ENCODE assay signal across 17 cellular contexts in the genomic region with DNA sequence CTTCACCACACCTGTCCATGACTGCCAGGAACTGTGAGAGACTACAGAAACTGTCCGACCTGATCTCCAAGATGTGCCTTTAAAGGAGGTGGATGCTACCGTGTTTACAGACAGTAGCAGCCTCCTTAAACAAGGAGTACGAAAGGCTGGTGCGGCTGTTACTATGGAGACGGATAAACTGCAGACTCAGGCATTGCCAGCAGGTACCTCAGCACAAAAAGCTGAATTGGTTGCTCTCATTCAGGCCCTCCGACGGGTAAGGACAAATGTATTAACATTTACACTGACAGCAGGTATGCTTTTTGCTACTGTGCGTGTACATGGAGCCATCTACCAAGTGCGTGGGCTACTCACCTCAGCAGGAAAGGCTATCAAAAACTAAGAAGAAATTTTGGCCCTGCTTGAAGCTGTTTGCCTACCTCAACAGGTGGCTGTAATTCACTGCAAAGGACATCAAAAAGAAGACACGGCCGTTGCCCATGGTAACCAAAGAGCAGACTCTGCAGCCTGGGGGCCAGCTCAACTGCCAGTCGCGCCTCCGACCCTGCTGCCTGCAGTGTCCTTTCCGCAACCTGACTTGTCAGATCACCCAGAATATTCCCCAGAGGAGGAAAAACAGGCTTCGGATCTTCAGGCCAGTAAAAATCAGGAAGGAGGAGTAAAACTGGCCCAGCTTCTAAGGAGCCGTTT. TPM values are rescaled to one million over a fixed set of nuclear protein-coding genes. Genes with fewer than 3 reads are reported as not detected.
DNase-seq lines count a peak whose midpoint lies in the region; ATAC-seq, FAIRE-seq and TF ChIP-seq lines count a peak whose summit lies in the region.
"Had no signal": no experiment of that assay in that cellular context is flagged by ENCODE, and none has a peak within 500 bp of the region (broad histone marks: within the 10 kb centered on the region; RNA-seq: fewer than 3 reads in every experiment).

No MANE protein-coding gene starts in this region.

- no peak for TF ChIP-seq EP300 in HepG2 (IDR thresholded peaks at IDR 0.05; ENCODE audit: low read depth in 2 of 2, low read length in 2 of 2)
- TF ChIP-seq EP300 in HepG2 (CRISPR knock-in tag; IDR thresholded peaks at IDR 0.05; ENCODE audit: borderline replicate concordance) = no peak

- H3K27me3 ChIP-seq in HepG2 (ENCODE audit: control insufficient read depth in 1 of 2, insufficient read depth in 2 of 2, low read length in 2 of 2) (no peaks in the 10 kb centered on the region; a peak in 1 of 5 replicates), right lobe of liver (no peaks in the 10 kb centered on the region), hepatocyte (no peaks in the 10 kb centered on the region)

- peak; percentile 36 for FAIRE-seq in HepG2 (lab: Jason Lieb, UNC)
- FAIRE-seq: small intestine, urothelium cell line had no signal

- WGBS in HepG2 (ENCODE audit: low lambda C conversion rate) = 85% methylated on average over 17 of the region's 17 CpGs
- WGBS in right lobe of liver (ENCODE audit: insufficient coverage, low coverage, low lambda C conversion rate, missing lambda C conversion rate) = 77% methylated on average over 6 of the region's 17 CpGs
- WGBS in hepatocyte (ENCODE audit: low lambda C conversion rate, missing lambda C conversion rate) = 46% methylated on average over 17 of the region's 17 CpGs

- H3K9me3 ChIP-seq in HepG2 (ENCODE audit: low read length) (no peaks in the 10 kb centered on the region), right lobe of liver (no peaks in the 10 kb centered on the region), hepatocyte (ENCODE audit: low read depth) (no peaks in the 10 kb centered on the region)

- ATAC-seq in HepG2 (no peak; the same call in 2 of the 3 replicates), right lobe of liver (no peak), HG03460 (IDR thresholded peaks at IDR 0.05; ENCODE audit: unreplicated experiment) (no peak)
- ATAC-seq: effector memory CD8-positive, alpha-beta T cell; HCT116; stimulated activated naive CD8-positive, alpha-beta T cell treated with anti-CD3 and anti-CD28 coated beads, Interleukin-15, Interleukin-2, amounts not matched to agents 100 U/mL and 50 U/mL, for 24 hours had no signal

- no peak for TF ChIP-seq RAD21 in HepG2 (CRISPR knock-in tag; IDR thresholded peaks at IDR 0.05)

- no TSS peak for BruUV-seq in HepG2 (replicated peaks; lab: Mats Ljungman, UMichigan)

- TF ChIP-seq POLR2A in HepG2 (IDR thresholded peaks at IDR 0.05; ENCODE audit: insufficient read depth in 1 of 2, low read depth in 2 of 2, low read length in 2 of 2) (no peak), right lobe of liver (IDR thresholded peaks at IDR 0.05) (no peak)

- H3K36me3 ChIP-seq in HepG2 (replicated peaks in 1 of 2; ENCODE audit: control insufficient read depth in 1 of 2, insufficient read depth in 2 of 2, low read length in 2 of 2) (no peaks in the 10 kb centered on the region), right lobe of liver (no peaks in the 10 kb centered on the region), hepatocyte (replicated peaks; ENCODE audit: insufficient read depth, low read depth) (no peaks in the 10 kb centered on the region)

- peak overlapping the region; percentile 60 for H3K27ac ChIP-seq in HepG2 (ENCODE audit: extremely low read length, insufficient read depth, low read length)
- H3K27ac ChIP-seq in right lobe of liver = no peak overlapping the region
- H3K27ac ChIP-seq in hepatocyte = peak overlapping the region; percentile 66
- H3K27ac ChIP-seq: HL-60 had no signal

- H3K4me1 ChIP-seq in HepG2 (ENCODE audit: insufficient read depth, low read length) (peaks cover 87% of the 10 kb centered on the region), right lobe of liver (peaks cover 0 to 5% (median 0%) of the 10 kb centered on the region in 4 donors), hepatocyte (ENCODE audit: insufficient read depth) (peaks cover 40% of the 10 kb centered on the region)

- no peaks in the 10 kb centered on the region for H3K9me2 ChIP-seq in hepatocyte (replicated peaks; ENCODE audit: insufficient read depth)

- POLR2A ChIA-PET in HepG2 (lab: Yijun Ruan, JAX) = interaction anchor here (0.6 kb wide), 1 partner anchor 200 kb away, joined by 4 read pairs; no protein-coding TSS in a partner anchor

- no peaks in the 10 kb centered on the region for H4K20me1 ChIP-seq in HepG2 (ENCODE audit: insufficient read depth, low read length)
- no peaks in the 10 kb centered on the region for H4K20me1 ChIP-seq in hepatocyte (ENCODE audit: insufficient read depth, poor library complexity, severe bottlenecking)

- H3K4me3 ChIP-seq in HepG2 (replicated peaks in 1 of 3; ENCODE audit: insufficient read depth in 1 of 3, low read depth in 2 of 3, low read length in 3 of 3) (no peak overlapping the region), right lobe of liver (no peak overlapping the region), hepatocyte (no peak overlapping the region)

- intact Hi-C loops in HepG2 (cut with micrococcal nuclease; ENCODE audit: unreplicated experiment) (loop anchor here (2.0 kb wide), 1 partner anchor 31 kb away; a partner anchor contains a TSS), right lobe of liver (cut with DNase I) (no loop called here)

- no peak overlapping the region for H3K9ac ChIP-seq in HepG2 (ENCODE audit: insufficient read depth, low read depth, low read length)

- CTCF ChIA-PET in HepG2 (lab: Yijun Ruan, JAX; ENCODE audit: low intra/inter-chr PET ratio, low total read pairs) = no interaction called here

- H2AFZ ChIP-seq in HepG2 (ENCODE audit: low read length) = no peak overlapping the region
- no peak overlapping the region for H2AFZ ChIP-seq in hepatocyte

- DNase-seq in HepG2 (ENCODE audit: low spot score) (no peak), right lobe of liver (no peak), NCI-H345 (lab: John Stamatoyannopoulos, UW) (peak; percentile 85), hepatocyte (ENCODE audit: low spot score) (no peak), kidney glomerular epithelial cell (lab: John Stamatoyannopoulos, UW) (no peak)
- no peak for DNase-seq in stimulated activated CD4-positive, alpha-beta T cell treated with anti-CD3 and anti-CD28 coated beads, Interleukin-12 subunit alpha, Interleukin-12 subunit beta, amount 100 ng/mL, for 4 hours
- no peak for DNase-seq in stimulated activated CD4-positive, alpha-beta T cell treated with anti-CD3 and anti-CD28 coated beads, Interleukin-4, amount 100 ng/mL, for 1 hour
- DNase-seq: activated CD4-positive, alpha-beta T cell treated with anti-CD3 and anti-CD28 coated beads for 4 hours; activated T-cell treated with anti-CD3 and anti-CD28 coated beads for 4 hours; effector memory CD8-positive, alpha-beta T cell; Karpas-422; small intestine; stimulated activated naive CD8-positive, alpha-beta T cell treated with anti-CD3 and anti-CD28 coated beads, Interleukin-15, Interleukin-2, amounts not matched to agents 100 U/mL and 50 U/mL, for 24 hours had no signal

- TF ChIP-seq CTCF in HepG2 (CRISPR knock-in tag; IDR thresholded peaks at IDR 0.05) = no peak
- no peak for TF ChIP-seq CTCF in right lobe of liver (IDR thresholded peaks at IDR 0.05)
- TF ChIP-seq CTCF in hepatocyte (IDR thresholded peaks at IDR 0.05; ENCODE audit: poor library complexity) = no peak

- in situ Hi-C loops in HepG2 (cut with HindIII; ENCODE audit: extremely low pct_ligation_motif_present, low pct_unique_long_range_greater_than_20kb) = no loop called here

- H3K4me2 ChIP-seq in HepG2 (ENCODE audit: low read depth, low read length) = peak overlapping the region; percentile 69
- no peak overlapping the region for H3K4me2 ChIP-seq in hepatocyte

- H3K79me2 ChIP-seq in HepG2 (ENCODE audit: insufficient read depth, low read length) (no peaks in the 10 kb centered on the region), hepatocyte (peaks cover 2% of the 10 kb centered on the region)

RNA-seq across cellular contexts. Expression of a gene that starts 30.9 kb away (rescaled TPM):
- total RNA-seq in HepG2 (2016; rRNA removed; fragmentation: Illumina TruSeq; extraction: Trizol) (21.3 and 28.3 TPM in 2 replicates), right lobe of liver (1 to 10 TPM in 2 of 6 experiments, under 1 TPM in 3, not detected in 1; 0.15 to 1.5 (median 0.75) TPM), hepatocyte (5.5 and 7.5 TPM in 2 replicates)
- total RNA-seq in HepG2 (2016; cell fraction: cytosol; rRNA removed; fragmentation: Illumina TruSeq; extraction: Trizol; ENCODE audit: low read depth) = 6.7 and 10.0 TPM in 2 replicates
- 20.6 and 27.1 TPM in 2 replicates for total RNA-seq in HepG2 (2016; cell fraction: insoluble cytoplasmic fraction; rRNA removed; fragmentation: Illumina TruSeq; extraction: Trizol)
- 22.9 and 24.8 TPM in 2 replicates for total RNA-seq in HepG2 (2016; cell fraction: membrane; rRNA removed; fragmentation: Illumina TruSeq; extraction: Trizol)
- total RNA-seq in HepG2 (2016; cell fraction: nucleus; rRNA removed; fragmentation: Illumina TruSeq; extraction: Trizol) = 7.1 and 8.3 TPM in 2 replicates
- polyA plus RNA-seq in HepG2 (2011; rRNA removed) (3.8 and 5.3 TPM in 2 replicates), hepatocyte (1.5 and 4.0 TPM in 2 replicates)
- polyA plus RNA-seq in HepG2 (2011; cell fraction: cytosol; rRNA removed) = 2.9 and 3.6 TPM in 2 replicates
- polyA plus RNA-seq in HepG2 (2011; cell fraction: nucleus; rRNA removed) = 1.5 and 1.6 TPM in 2 replicates
- polyA plus RNA-seq in HepG2 (2012) = 2.5 and 3.5 TPM in 2 replicates
- polyA plus RNA-seq in HepG2 (2016; cell fraction: cytosol; fragmentation: Illumina TruSeq; extraction: Trizol; ENCODE audit: low read depth) = 4.4 and 5.1 TPM in 2 replicates
- 23.2 and 23.5 TPM in 2 replicates for polyA plus RNA-seq in HepG2 (2016; cell fraction: insoluble cytoplasmic fraction; fragmentation: Illumina TruSeq; extraction: Trizol; ENCODE audit: low read depth)
- polyA plus RNA-seq in HepG2 (2016; cell fraction: membrane; fragmentation: Illumina TruSeq; extraction: Trizol; ENCODE audit: low read depth) = 11.2 and 11.9 TPM in 2 replicates
- 11.8 and 12.4 TPM in 2 replicates for polyA plus RNA-seq in HepG2 (2016; cell fraction: nucleus; fragmentation: Illumina TruSeq; extraction: Trizol; ENCODE audit: insufficient read depth, low read depth)
- polyA minus RNA-seq in HepG2 (2011; rRNA and poly(A)+ RNA removed; ENCODE audit: low replicate concordance) = 2.7 and 11.2 TPM in 2 replicates
- polyA minus RNA-seq in HepG2 (2011; cell fraction: cytosol; rRNA and poly(A)+ RNA removed) = 4.8 and 5.6 TPM in 2 replicates
- polyA minus RNA-seq in HepG2 (2011; cell fraction: nucleus; rRNA and poly(A)+ RNA removed) = 3.0 and 4.4 TPM in 2 replicates

Comparison
In these comparisons a context has a peak if more than half of its experiments do, and no peak if none do; other contexts are left out.
1. H3K27ac ChIP-seq: peak in HepG2 (single experiment) and hepatocyte (single experiment); none in right lobe of liver (0 of 3).